ENCODE assay signal across 1 cellular context in genomic region chr15:78943692-78944091, GRCh38.
TF ChIP-seq lines count a peak whose summit lies in the region.

No MANE protein-coding gene starts in this region.

TF ChIP-seq in SK-N-SH, 30 proteins besides CTCF, POLR2A, EP300 and RAD21 (continued from another document):
- TF ChIP-seq, protein P1, sequence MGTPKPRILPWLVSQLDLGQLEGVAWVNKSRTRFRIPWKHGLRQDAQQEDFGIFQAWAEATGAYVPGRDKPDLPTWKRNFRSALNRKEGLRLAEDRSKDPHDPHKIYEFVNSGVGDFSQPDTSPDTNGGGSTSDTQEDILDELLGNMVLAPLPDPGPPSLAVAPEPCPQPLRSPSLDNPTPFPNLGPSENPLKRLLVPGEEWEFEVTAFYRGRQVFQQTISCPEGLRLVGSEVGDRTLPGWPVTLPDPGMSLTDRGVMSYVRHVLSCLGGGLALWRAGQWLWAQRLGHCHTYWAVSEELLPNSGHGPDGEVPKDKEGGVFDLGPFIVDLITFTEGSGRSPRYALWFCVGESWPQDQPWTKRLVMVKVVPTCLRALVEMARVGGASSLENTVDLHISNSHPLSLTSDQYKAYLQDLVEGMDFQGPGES (IDR thresholded peaks at IDR 0.05; ENCODE audit: low read depth, low read length) = no peak
- TF ChIP-seq RXRA (IDR thresholded peaks at IDR 0.05; ENCODE audit: borderline replicate concordance, low read depth) (no peak), NFIC (IDR thresholded peaks at IDR 0.05; ENCODE audit: borderline replicate concordance) (no peak), REST (IDR thresholded peaks at IDR 0.05; ENCODE audit: low read depth, low read length) (no peak)
